8 cellular contexts compared by ENCODE assay signal in the genomic region with DNA sequence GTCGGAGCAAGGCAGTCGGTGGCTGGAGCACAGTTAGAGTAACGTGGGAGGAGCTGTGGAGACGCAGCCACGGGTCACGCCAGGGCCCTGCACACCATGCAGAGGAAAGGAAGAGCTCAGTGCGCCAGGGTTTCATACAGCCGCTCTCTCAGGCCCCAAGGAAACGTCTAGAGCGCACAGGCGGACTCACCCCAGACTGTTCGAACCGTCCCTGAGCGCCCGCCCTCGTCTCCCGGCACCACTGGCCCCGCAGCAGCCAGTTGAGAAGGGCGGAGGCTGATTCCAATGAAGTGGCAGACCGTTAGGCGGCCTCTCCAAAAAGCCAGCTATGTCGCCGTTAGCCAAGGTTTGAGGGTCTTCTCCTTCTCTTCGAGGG. TPM values are rescaled to one million over a fixed set of nuclear protein-coding genes. Genes with fewer than 3 reads are reported as not detected.
A peak's percentile ranks its signal among the peaks of the same experiment; 100 is the strongest.
DNase-seq lines count a peak whose midpoint lies in the region; ATAC-seq and TF ChIP-seq lines count a peak whose summit lies in the region.

No MANE protein-coding gene starts in this region.

- TF ChIP-seq CTCF in mucosa of descending colon (IDR thresholded peaks at IDR 0.05) (no peak), transverse colon (IDR thresholded peaks at IDR 0.05) (no peak)

- 54% methylated on average over 24 of the region's 24 CpGs; no CpG with 5 or more reads in 1 of the 2 donors for WGBS in transverse colon (ENCODE audit: low coverage in 1 of 2), 2 donors

- no peak for TF ChIP-seq POLR2A in transverse colon (IDR thresholded peaks at IDR 0.05)

- peak overlapping the region; percentile 73 for H3K27ac ChIP-seq in effector memory CD4-positive, alpha-beta T cell (ENCODE audit: insufficient read depth, low read length, poor library complexity, severe bottlenecking)
- peak overlapping the region; percentile 93 to 99 (median 98) for H3K27ac ChIP-seq in transverse colon

- H3K9me3 ChIP-seq in effector memory CD4-positive, alpha-beta T cell (ENCODE audit: control insufficient read depth, low read length): no peaks in the 10 kb centered on the region
- H3K9me3 ChIP-seq in mucosa of descending colon (no peaks in the 10 kb centered on the region), transverse colon (no peaks in the 10 kb centered on the region)

- in situ Hi-C loops in transverse colon (cut with MboI; ENCODE audit: low pct_ligation_motif_present in 1 of 4, low pct_unique_long_range_greater_than_20kb in 1 of 4, low sequenced_read_pairs in 3 of 4): loop anchor here in 1 of 4 donors (25.0 kb wide), 1 partner anchor 275 kb away; no protein-coding TSS in a partner anchor

- H3K27me3 ChIP-seq in effector memory CD4-positive, alpha-beta T cell (replicated peaks; ENCODE audit: control insufficient read depth, insufficient read depth, low read length, poor library complexity, severe bottlenecking): no peaks in the 10 kb centered on the region
- H3K27me3 ChIP-seq in transverse colon: no peaks in the 10 kb centered on the region

- ATAC-seq in GM19397 (IDR thresholded peaks at IDR 0.05; ENCODE audit: unreplicated experiment): peak; percentile 11
- peak; percentile 26 for ATAC-seq in HG03457 (IDR thresholded peaks at IDR 0.05; ENCODE audit: unreplicated experiment)
- ATAC-seq in mucosa of descending colon: peak; percentile 11

- peaks cover 11% of the 10 kb centered on the region for H3K4me1 ChIP-seq in effector memory CD4-positive, alpha-beta T cell (ENCODE audit: control insufficient read depth, insufficient read depth, low read length, poor library complexity, severe bottlenecking)
- H3K4me1 ChIP-seq in mucosa of descending colon (ENCODE audit: low read depth) (peaks cover 9% of the 10 kb centered on the region), transverse colon (peaks cover 0 to 15% (median 8%) of the 10 kb centered on the region in 4 donors)

- TF ChIP-seq EP300 in transverse colon (IDR thresholded peaks at IDR 0.05; ENCODE audit: low read depth): no peak

- H3K4me3 ChIP-seq in effector memory CD4-positive, alpha-beta T cell (ENCODE audit: insufficient read depth, low read depth, low read length, poor library complexity, severe bottlenecking): peak overlapping the region; percentile 70
- H3K4me3 ChIP-seq in mucosa of descending colon (no peak overlapping the region), transverse colon (peak overlapping the region in 3 of 4 donors; percentile 64 to 94 (median 80))

- intact Hi-C loops in mucosa of descending colon (cut with DNase I, micrococcal nuclease) (no loop called here), transverse colon (cut with DNase I; ENCODE audit: low total_unique reads) (no loop called here)

- DNase-seq in COLO829 (ENCODE audit: low spot score): peak; percentile 17
- DNase-seq in T-helper 9 cell: peak; percentile 39
- no peak for DNase-seq in effector memory CD4-positive, alpha-beta T cell
- DNase-seq in mucosa of descending colon: peak; percentile 43 to 66 (median 64)
- peak; percentile 34 for DNase-seq in transverse colon
- DNase-seq in NCI-H1694 treated with DMSO at 0.1 percent for 48 hours (lab: John Stamatoyannopoulos, UW): no peak

- H3K36me3 ChIP-seq in effector memory CD4-positive, alpha-beta T cell (ENCODE audit: control insufficient read depth, insufficient read depth, low read length): no peaks in the 10 kb centered on the region
- H3K36me3 ChIP-seq in mucosa of descending colon (ENCODE audit: low read depth) (no peaks in the 10 kb centered on the region), transverse colon (no peaks in the 10 kb centered on the region)

RNA-seq across cellular contexts. Expression of gene HYLS1, which starts 0.5 kb away (rescaled TPM):
- total RNA-seq in mucosa of descending colon: 1 to 10 TPM; 4.6 to 7.5 (median 7.1) TPM
- 1 to 10 TPM in 2 of 4 donors, under 1 TPM in 1, not detected in 1; 0.80 to 6.4 (median 3.4) TPM for total RNA-seq in transverse colon

RNA-seq across cellular contexts. Expression of gene PUS3, which starts 16.0 kb away (rescaled TPM):
- 10 to 100 TPM in 1 of 3 donors, 1 to 10 TPM in 2; 5.4 to 13.0 (median 7.6) TPM for total RNA-seq in mucosa of descending colon
- total RNA-seq in transverse colon: 1 to 10 TPM in 2 of 4 donors, under 1 TPM in 2; 0.60 to 8.7 (median 4.1) TPM

RNA-seq across cellular contexts. Expression of gene DDX25, which starts 17.3 kb away (rescaled TPM):
- total RNA-seq in mucosa of descending colon: under 1 TPM in 2 of 3 donors, not detected in 1; 0.05 to 0.54 TPM
- total RNA-seq in transverse colon: 1 to 10 TPM in 1 of 4 donors, not detected in 3; 1.5 TPM

RNA-seq across cellular contexts. Expression of gene PATE4, which starts 53.9 kb away (rescaled TPM):
- total RNA-seq in mucosa of descending colon (not detected), transverse colon (not detected)

RNA-seq across cellular contexts. Expression of gene VSIG10L2, which starts 58.9 kb away (rescaled TPM):
- total RNA-seq in mucosa of descending colon (under 1 TPM in 1 of 3 donors, not detected in 2; 0.09 TPM), transverse colon (not detected)

Comparison
In these comparisons a context has a peak if more than half of its experiments do, and no peak if none do; other contexts are left out.
1. DNase-seq: peak in COLO829 (single experiment), T-helper 9 cell (single experiment), mucosa of descending colon (3 of 3) and transverse colon (single experiment); none in effector memory CD4-positive, alpha-beta T cell (0 of 3) and NCI-H1694 treated with DMSO at 0.1 percent for 48 hours (single experiment).
2. Peak in every context shown above with its lines, with median percentiles within 50 percentile points of each other: ATAC-seq.